ENCODE assay signal across 9 cellular contexts in the genomic region with DNA sequence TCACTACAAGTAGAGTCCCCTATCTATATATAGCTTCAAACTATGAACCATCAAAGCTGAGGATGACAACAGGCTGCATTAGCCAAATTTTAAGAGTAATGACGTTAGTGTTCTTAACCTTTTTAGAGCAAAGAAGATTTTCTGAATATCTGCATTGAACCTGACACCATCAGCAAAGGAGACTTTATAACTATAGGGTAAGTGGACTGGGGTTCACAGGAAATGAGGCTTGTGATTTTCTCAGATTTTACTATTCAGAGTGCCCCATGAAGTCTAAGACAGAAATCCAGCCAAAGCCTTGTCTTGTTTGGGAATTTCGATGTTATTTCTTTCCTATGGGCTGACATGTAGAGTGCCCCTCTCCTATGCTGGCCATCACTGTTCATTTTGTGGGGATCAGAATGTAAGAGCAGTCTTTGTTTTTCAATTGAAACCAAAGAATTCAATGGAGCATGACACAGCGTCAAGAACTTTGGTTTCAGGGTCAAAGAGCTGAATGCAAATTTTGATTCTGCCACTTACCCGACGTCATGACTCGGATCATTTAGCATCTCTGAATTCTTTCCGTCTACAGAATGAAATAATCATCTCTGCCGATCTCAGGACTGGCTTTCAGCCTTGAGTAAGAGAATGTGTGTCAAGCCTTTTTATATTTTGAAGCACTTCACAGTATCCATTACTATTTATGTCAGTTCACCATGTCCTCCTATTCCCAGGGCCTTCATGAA. TPM values are rescaled to one million over a fixed set of nuclear protein-coding genes. Genes with fewer than 3 reads are reported as not detected.
DNase-seq lines count a peak whose midpoint lies in the region; ATAC-seq, FAIRE-seq and TF ChIP-seq lines count a peak whose summit lies in the region.
"Had no signal": no experiment of that assay in that cellular context is flagged by ENCODE, and none has a peak within 500 bp of the region (broad histone marks: within the 10 kb centered on the region; RNA-seq: fewer than 3 reads in every experiment).

No MANE protein-coding gene starts in this region.

- RAD21 ChIA-PET in GM12878 (lab: Charles Lee; ENCODE audit: unreplicated experiment): interaction anchor here (0.6 to 3.4 kb wide), 23 partner anchors 23 to 974 kb away, joined by 3 to 12 read pairs (median 4); a partner anchor contains a TSS

- DNase-seq in GM12878 (ENCODE audit: low read depth, low spot score) (peak; percentile 45), prostate gland (ENCODE audit: low spot score) (no peak), globus pallidus (ENCODE audit: low spot score) (no peak), Peyer's patch (no peak), lower leg skin (ENCODE audit: low spot score in 2 of 2) (no peak)
- DNase-seq in activated effector memory CD4-positive, alpha-beta T cell treated with Interleukin-2 at 50 U/mL for 16 hours: no peak

- H3K9ac ChIP-seq in GM12878 (ENCODE audit: control insufficient read depth, insufficient read depth, low read length): no peak overlapping the region

- peak overlapping the region; percentile 64 for H3K27ac ChIP-seq in GM12878 (ENCODE audit: control insufficient read depth, insufficient read depth)
- peak overlapping the region; percentile 42 to 43 for H3K27ac ChIP-seq in prostate gland
- peak overlapping the region in 1 of 4 donors; percentile 5 for H3K27ac ChIP-seq in Peyer's patch
- H3K27ac ChIP-seq: neutrophil had no signal

- H3K27me3 ChIP-seq in GM12878 (replicated peaks in 1 of 2; ENCODE audit: control insufficient read depth in 2 of 2, insufficient read depth in 2 of 2, low read length in 1 of 2) (no peaks in the 10 kb centered on the region), prostate gland (replicated peaks; ENCODE audit: insufficient read depth) (no peaks in the 10 kb centered on the region), Peyer's patch (no peaks in the 10 kb centered on the region)
- H3K27me3 ChIP-seq: neutrophil had no signal

- peaks cover 2 to 12% of the 10 kb centered on the region in 2 experiments; a peak in 3 of 4 replicates for H3K36me3 ChIP-seq in GM12878 (ENCODE audit: control insufficient read depth in 2 of 2, insufficient read depth in 2 of 2, low read length in 1 of 2)
- no peaks in the 10 kb centered on the region for H3K36me3 ChIP-seq in prostate gland
- H3K36me3 ChIP-seq in Peyer's patch: peaks cover 0 to 11% (median 0%) of the 10 kb centered on the region in 3 donors
- H3K36me3 ChIP-seq: neutrophil had no signal

- no peak for TF ChIP-seq POLR2A in GM12878 (IDR thresholded peaks at IDR 0.05; ENCODE audit: low read depth, low read length)
- no peak for TF ChIP-seq POLR2A in prostate gland (IDR thresholded peaks at IDR 0.05)
- TF ChIP-seq POLR2A in Peyer's patch (IDR thresholded peaks at IDR 0.05): no peak
- no peak for TF ChIP-seq POLR2A in lower leg skin (IDR thresholded peaks at IDR 0.05)

- TF ChIP-seq CTCF in GM12878 (IDR thresholded peaks at IDR 0.05 in 2 of 3, conservative IDR thresholded peaks at IDR 0.05 in 1 of 3; ENCODE audit: control insufficient read depth in 2 of 3, extremely low read depth in 1 of 3, insufficient read depth in 1 of 3, low read depth in 3 of 3, low read length in 3 of 3) (no peak), prostate gland (IDR thresholded peaks at IDR 0.05) (no peak), Peyer's patch (IDR thresholded peaks at IDR 0.05) (no peak), lower leg skin (IDR thresholded peaks at IDR 0.05) (no peak)

- WGBS in GM12878 (ENCODE audit: insufficient coverage, insufficient replicate concordance, low lambda C conversion rate, missing lambda C conversion rate): 27% methylated on average over 8 of the region's 8 CpGs
- WGBS in prostate gland: 43% methylated on average over 8 of the region's 8 CpGs
- WGBS in lower leg skin, 2 donors: 57 to 70% methylated on average over 8 of the region's 8 CpGs

- no peak; a peak in 1 of 4 replicates for TF ChIP-seq EP300 in GM12878 (IDR thresholded peaks at IDR 0.05; ENCODE audit: borderline replicate concordance in 1 of 2, control insufficient read depth in 1 of 2, low read depth in 2 of 2, low read length in 2 of 2)

- H3K4me1 ChIP-seq in GM12878 (ENCODE audit: control insufficient read depth, insufficient read depth, low read length) (peaks cover 15% of the 10 kb centered on the region), prostate gland (replicated peaks) (peaks cover 5% of the 10 kb centered on the region), Peyer's patch (peaks cover 0 to 6% (median 3%) of the 10 kb centered on the region in 4 donors)

- POLR2A ChIA-PET in GM12878 (lab: Charles Lee): interaction anchor here (0.6 to 1.3 kb wide), 6 partner anchors 96 to 635 kb away, joined by 3 to 5 read pairs (median 3); a partner anchor contains a TSS

- no peak overlapping the region for H2AFZ ChIP-seq in GM12878 (ENCODE audit: control insufficient read depth, low read depth, low read length)

- in situ Hi-C loops in GM12878 (cut with MboI): no loop called here

- intact Hi-C loops in GM12878 (cut with micrococcal nuclease; ENCODE audit: unreplicated experiment): no loop called here
- intact Hi-C loops in prostate gland (cut with DNase I): no loop called here
- intact Hi-C loops in lower leg skin (cut with DNase I; ENCODE audit: low total_unique reads): no loop called here

- FAIRE-seq in GM12878 (lab: Jason Lieb, UNC): peak; percentile 91

- no peaks in the 10 kb centered on the region for H3K79me2 ChIP-seq in GM12878 (ENCODE audit: control insufficient read depth, insufficient read depth, low read length)

- CTCF ChIA-PET in GM12878 (lab: Yijun Ruan, JAX): interaction anchor here (0.6 to 8.9 kb wide), 46 partner anchors 7 to 975 kb away, joined by 3 to 121 read pairs (median 4); a partner anchor contains a TSS

- SMC1A ChIA-PET in GM12878 (lab: Charles Lee; ENCODE audit: uncharacterized antibody, unreplicated experiment): interaction anchor here (0.7 to 4.1 kb wide), 26 partner anchors 11 to 838 kb away, joined by 3 to 33 read pairs (median 4); a partner anchor contains a TSS

- peak; percentile 76 for ATAC-seq in GM19023 (IDR thresholded peaks at IDR 0.05; ENCODE audit: unreplicated experiment)
- peak; percentile 69 for ATAC-seq in HG02763 (IDR thresholded peaks at IDR 0.05; ENCODE audit: unreplicated experiment)
- ATAC-seq in GM12878: peak; percentile 87

- no TSS peak for BruUV-seq in GM12878 (replicated peaks; lab: Mats Ljungman, UMichigan)

- no peak overlapping the region for H3K4me3 ChIP-seq in GM12878
- H3K4me3 ChIP-seq in prostate gland: no peak overlapping the region
- no peak overlapping the region for H3K4me3 ChIP-seq in Peyer's patch
- H3K4me3 ChIP-seq in lower leg skin (ENCODE audit: low read depth, poor library complexity, severe bottlenecking): no peak overlapping the region

- peak overlapping the region; percentile 57; the same call in 1 of the 2 replicates for H3K4me2 ChIP-seq in GM12878 (ENCODE audit: control insufficient read depth, insufficient read depth)

- no peak for TF ChIP-seq RAD21 in GM12878 (IDR thresholded peaks at IDR 0.05; ENCODE audit: insufficient read depth, low read depth, low read length)

- H4K20me1 ChIP-seq in GM12878 (ENCODE audit: control insufficient read depth, insufficient read depth): no peaks in the 10 kb centered on the region

- H3K9me3 ChIP-seq in GM12878 (replicated peaks; ENCODE audit: control insufficient read depth, insufficient read depth, low read length) (no peaks in the 10 kb centered on the region), prostate gland (no peaks in the 10 kb centered on the region), Peyer's patch (no peaks in the 10 kb centered on the region)
- H3K9me3 ChIP-seq: neutrophil had no signal

TF ChIP-seq in GM12878, 131 proteins besides CTCF, POLR2A, EP300 and RAD21 (continues in another document):
- peak; percentile 91; the same call in 1 of the 2 replicates for TF ChIP-seq PAX8 (IDR thresholded peaks at IDR 0.05)

RNA-seq across cellular contexts. Expression of a gene that starts 52.7 kb away (rescaled TPM):
- total RNA-seq in GM12878 (2013; cell fraction: nucleolus; rRNA removed): 101 and 106 TPM in 2 replicates
- total RNA-seq in GM12878 (2014; rRNA removed) (28.0 and 33.8 TPM in 2 replicates), GM12878 (2014; rRNA removed; fragmentation: Illumina TruSeq; extraction: Trizol) (29.7 and 30.6 TPM in 2 replicates), GM12878 (2021) (33.3 and 35.9 TPM in 2 replicates), prostate gland (10 to 100 TPM; 18.1 to 18.9 TPM), Peyer's patch (10 to 100 TPM; 22.6 to 31.0 (median 26.4) TPM), lower leg skin (10 to 100 TPM; 11.6 to 15.8 (median 14.6) TPM)
- 18.6 TPM for polyA plus RNA-seq in GM12878 (2011; ENCODE audit: low read depth)
- polyA plus RNA-seq in GM12878 (2011; rRNA removed) (47.0 and 57.7 TPM in 2 replicates), GM12878 (2014; fragmentation: Illumina TruSeq; extraction: Trizol) (32.2 and 40.7 TPM in 2 replicates), GM12878 (2014; fragmentation: Nextera tagmentation; extraction: Ambion mirVana) (1 to 10 TPM; 3.5 to 7.9 TPM), GM12878 (2014; rRNA removed) (20.2 and 25.3 TPM in 2 replicates), GM12878 (2016; fragmentation: Nextera tagmentation; extraction: Ambion mirVana) (1 to 10 TPM; 2.7 to 3.0 TPM)
- polyA plus RNA-seq in GM12878 (2011; cell fraction: cytosol; rRNA removed): 27.5 and 33.5 TPM in 2 replicates
- polyA plus RNA-seq in GM12878 (2011; cell fraction: nucleus; rRNA removed): 81.6 and 84.6 TPM in 2 replicates
- 22.8 and 29.9 TPM in 2 replicates for polyA plus RNA-seq in GM12878 (2012)
- polyA minus RNA-seq in GM12878 (2011; rRNA and poly(A)+ RNA removed): 65.6 and 73.2 TPM in 2 replicates
- polyA minus RNA-seq in GM12878 (2011; cell fraction: cytosol; rRNA and poly(A)+ RNA removed): 18.3 and 19.3 TPM in 2 replicates
- 36.0 and 36.5 TPM in 2 replicates for polyA minus RNA-seq in GM12878 (2011; cell fraction: nucleus; rRNA and poly(A)+ RNA removed)

RNA-seq across cellular contexts. Expression of a gene that starts 58.9 kb away (rescaled TPM):
- 0.71 TPM in 1 of 2 replicates, not detected in the other for total RNA-seq in GM12878 (2013; cell fraction: nucleolus; rRNA removed)
- total RNA-seq in GM12878 (2014; rRNA removed) (not detected in 2 replicates), GM12878 (2014; rRNA removed; fragmentation: Illumina TruSeq; extraction: Trizol) (not detected in 2 replicates), GM12878 (2021) (0.24 TPM in 1 of 2 replicates, not detected in the other), prostate gland (not detected), Peyer's patch (not detected), lower leg skin (not detected)
- not detected for polyA plus RNA-seq in GM12878 (2011; ENCODE audit: low read depth)
- polyA plus RNA-seq in GM12878 (2011; rRNA removed) (0.03 and 0.12 TPM in 2 replicates), GM12878 (2014; fragmentation: Illumina TruSeq; extraction: Trizol) (0.03 TPM in 1 of 2 replicates, not detected in the other), GM12878 (2014; fragmentation: Nextera tagmentation; extraction: Ambion mirVana) (under 1 TPM in 1 of 2 experiments, not detected in 1; 0.02 TPM), GM12878 (2014; rRNA removed) (not detected in 2 replicates), GM12878 (2016; fragmentation: Nextera tagmentation; extraction: Ambion mirVana) (not detected)
- not detected in 2 replicates for polyA plus RNA-seq in GM12878 (2011; cell fraction: cytosol; rRNA removed)
- polyA plus RNA-seq in GM12878 (2011; cell fraction: nucleus; rRNA removed): 0.09 TPM in 1 of 2 replicates, not detected in the other
- 0.04 and 0.07 TPM in 2 replicates for polyA plus RNA-seq in GM12878 (2012)
- polyA minus RNA-seq in GM12878 (2011; rRNA and poly(A)+ RNA removed): not detected in 2 replicates
- polyA minus RNA-seq in GM12878 (2011; cell fraction: cytosol; rRNA and poly(A)+ RNA removed): not detected in 2 replicates
- polyA minus RNA-seq in GM12878 (2011; cell fraction: nucleus; rRNA and poly(A)+ RNA removed): not detected in 2 replicates
